ENCODE assay signal across 8 cellular contexts in genomic region chr19:19138110-19138981, GRCh38. TPM values are rescaled to one million over a fixed set of nuclear protein-coding genes. Genes with fewer than 3 reads are reported as not detected.
DNase-seq lines count a peak whose midpoint lies in the region; ATAC-seq and TF ChIP-seq lines count a peak whose summit lies in the region.

TSS of gene TMEM161A (minus strand) at chr19:19138478. CDS start at chr19:19138428, 50 bp downstream.

- peaks cover 1% of the 10 kb centered on the region for H3K27me3 Mint-ChIP-seq in HFFc6 (ENCODE audit: insufficient read depth)

- H3K27ac ChIP-seq in gastroesophageal sphincter = peak within 1 kb of the TSS; percentile 41 to 82 (median 72)
- H3K27ac ChIP-seq in neutrophil = no peak within 1 kb of the TSS

- H3K4me3 Mint-ChIP-seq in HFFc6 = peak within 1 kb of the TSS; percentile 97

- TF ChIP-seq POLR2A in NB4 (IDR thresholded peaks at IDR 0.05; ENCODE audit: extremely low read depth, insufficient read length) (peak; percentile 83), gastroesophageal sphincter (IDR thresholded peaks at IDR 0.05) (peak; percentile 36 to 53)

- peak; percentile 98 for DNase-seq in GM04504 (ENCODE audit: low read depth)
- peak; percentile 99 for DNase-seq in HFFc6
- DNase-seq in NB4 (ENCODE audit: low read depth) = peak; percentile 98
- peak; percentile 97 for DNase-seq in SK-N-DZ (ENCODE audit: low spot score)
- peak; percentile 98 for DNase-seq in activated naive CD4-positive, alpha-beta T cell treated with Interleukin-2 at 50 U/mL for 16 hours

- TF ChIP-seq EP300 in gastroesophageal sphincter (IDR thresholded peaks at IDR 0.05) = no peak

- peaks cover 0 to 25% (median 7%) of the 10 kb centered on the region in 3 donors for H3K4me1 ChIP-seq in gastroesophageal sphincter
- peaks cover 15 to 27% of the 10 kb centered on the region in 2 experiments for H3K4me1 ChIP-seq in neutrophil (ENCODE audit: control insufficient read depth in 1 of 2, insufficient read depth in 1 of 2, low read depth in 1 of 2, low read length in 1 of 2)

- ATAC-seq in gastroesophageal sphincter = peak; percentile 100

- peak within 1 kb of the TSS; percentile 91 for H3K27ac Mint-ChIP-seq in HFFc6

- H3K9me3 ChIP-seq in gastroesophageal sphincter (no peaks in the 10 kb centered on the region), neutrophil (no peaks in the 10 kb centered on the region)

- H3K4me1 Mint-ChIP-seq in HFFc6 (ENCODE audit: low read depth) = peaks cover 17% of the 10 kb centered on the region

- H3K4me3 ChIP-seq in NB4 (ENCODE audit: low read depth, low read length) = peak within 1 kb of the TSS; percentile 80
- H3K4me3 ChIP-seq in gastroesophageal sphincter = peak within 1 kb of the TSS; percentile 72 to 85
- H3K4me3 ChIP-seq in neutrophil (ENCODE audit: low read depth in 1 of 2, low read length in 1 of 2) = peak within 1 kb of the TSS; percentile 61 to 84

- H3K36me3 ChIP-seq in gastroesophageal sphincter (no peaks in the 10 kb centered on the region), neutrophil (no peaks in the 10 kb centered on the region)

- TF ChIP-seq CTCF in HFFc6 (IDR thresholded peaks at IDR 0.05) (no peak), NB4 (IDR thresholded peaks at IDR 0.05; ENCODE audit: low read depth, low read length) (no peak), gastroesophageal sphincter (IDR thresholded peaks at IDR 0.05) (no peak), neutrophil (IDR thresholded peaks at IDR 0.05) (peak; percentile 52), subcutaneous adipose tissue (IDR thresholded peaks at IDR 0.05; ENCODE audit: low read depth) (no peak)

- H3K27me3 ChIP-seq in gastroesophageal sphincter (peaks cover 8% of the 10 kb centered on the region), neutrophil (peaks cover 15% of the 10 kb centered on the region)

- H3K36me3 Mint-ChIP-seq in HFFc6 (ENCODE audit: low read depth) = no peaks in the 10 kb centered on the region

- no peaks in the 10 kb centered on the region for H3K9me3 Mint-ChIP-seq in HFFc6

- WGBS in gastroesophageal sphincter (ENCODE audit: low coverage in 1 of 2), 2 donors = 5 to 7% methylated on average over 6 to 21 of the region's 42 CpGs

RNA-seq across cellular contexts. Expression of gene TMEM161A, which starts in this region (rescaled TPM):
- total RNA-seq in HFFc6 (2021; fragmentation: NEBNext Ultra II Directional; extraction: Animal tissue kit (Norgen Biotek cat#: 25700)) = 10 to 100 TPM; 20.5 to 27.9 (median 25.4) TPM
- polyA plus RNA-seq in SK-N-DZ (2014; cell fraction: cytosol; rRNA removed) = 31.6 and 33.6 TPM in 2 replicates
- polyA plus RNA-seq in SK-N-DZ (2014; cell fraction: nucleus; rRNA removed) = 78.7 and 92.4 TPM in 2 replicates
- total RNA-seq in gastroesophageal sphincter = 10 to 100 TPM; 16.7 to 24.5 (median 20.1) TPM
- 10 to 100 TPM in 3 of 4 donors, 1 to 10 TPM in 1; 9.5 to 21.1 (median 10.2) TPM for total RNA-seq in subcutaneous adipose tissue
